In the genomic region with DNA sequence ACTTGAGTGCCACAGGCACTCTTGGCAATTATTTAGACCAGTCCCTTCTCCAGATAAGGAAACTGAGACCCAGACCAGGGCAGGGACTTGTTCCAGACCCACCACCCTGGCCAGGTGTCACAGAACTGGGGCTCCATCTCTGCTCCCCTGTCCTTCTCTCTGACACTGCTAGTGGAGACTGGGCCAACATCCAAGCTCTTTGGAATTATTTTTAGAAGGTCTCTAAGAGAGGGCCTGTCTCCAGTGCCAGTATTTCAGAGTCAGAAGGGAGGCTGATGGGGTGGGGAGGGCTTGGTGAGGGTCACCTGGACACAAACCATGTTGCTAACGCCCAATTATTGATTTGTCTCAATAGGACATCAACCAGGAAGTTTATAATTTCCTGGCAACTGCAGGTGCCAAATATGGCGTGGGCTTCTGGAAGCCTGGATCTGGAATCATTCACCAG, we compare ENCODE assay signal across 15 cellular contexts. TPM values are rescaled to one million over a fixed set of nuclear protein-coding genes. Genes with fewer than 3 reads are reported as not detected.
DNase-seq lines count a peak whose midpoint lies in the region; ATAC-seq and TF ChIP-seq lines count a peak whose summit lies in the region.
"Had no signal": no experiment of that assay in that cellular context is flagged by ENCODE, and none has a peak within 500 bp of the region (broad histone marks: within the 10 kb centered on the region; RNA-seq: fewer than 3 reads in every experiment).

No MANE protein-coding gene starts in this region.

- intact Hi-C loops in HCT116 (cut with micrococcal nuclease) (no loop called here), right cardiac atrium (cut with DNase I) (loop anchor here in 1 of 4 donors (10.0 kb wide), 1 partner anchor 47 kb away; the partner anchor contains the start of genes ACO2 and PHF5A)

- ATAC-seq in HCT116, result no peak
- ATAC-seq in right cardiac atrium, result peak; percentile 36 to 59
- no peak for ATAC-seq in HG03565 (IDR thresholded peaks at IDR 0.05; ENCODE audit: unreplicated experiment)

- POLR2A ChIA-PET in HCT116 (lab: Charles Lee), result interaction anchor here (0.9 to 1.1 kb wide), 2 partner anchors 63 to 65 kb away, joined by 3 to 4 read pairs; partner anchors contain the start of gene TOB2

- H3K4me1 Mint-ChIP-seq in brain, result peaks cover 42% of the 10 kb centered on the region
- H3K4me1 Mint-ChIP-seq: activated naive CD8-positive, alpha-beta T cell treated with anti-CD3 and anti-CD28 coated beads for 36 hours had no signal

- DNase-seq in HCT116 (ENCODE audit: low read depth, low spot score) (no peak), right cardiac atrium (peak in 1 of 3 donors; percentile 35), DMS 273 (lab: John Stamatoyannopoulos, UW; ENCODE audit: unreplicated experiment) (no peak), WERI-Rb-1 (no peak), DMS153 treated with DMSO at 0.1 percent for 48 hours (lab: John Stamatoyannopoulos, UW; ENCODE audit: unreplicated experiment) (no peak)
- DNase-seq: activated naive CD8-positive, alpha-beta T cell treated with anti-CD3 and anti-CD28 coated beads for 36 hours; activated T-cell treated with anti-CD3 and anti-CD28 coated beads, Interleukin-2, amount 50 U/mL, for 1 hour; DND-41; NCI-H82; Peyer's patch; stimulated activated CD4-positive, alpha-beta T cell treated with anti-CD3 and anti-CD28 coated beads, Interleukin-2, amount 100 ng/mL, for 48 hours had no signal

- H3K9me3 Mint-ChIP-seq in brain, result no peaks in the 10 kb centered on the region
- H3K9me3 Mint-ChIP-seq: activated naive CD8-positive, alpha-beta T cell treated with anti-CD3 and anti-CD28 coated beads for 36 hours had no signal

- no peaks in the 10 kb centered on the region for H3K9me2 ChIP-seq in HCT116 (ENCODE audit: insufficient read depth)

- no peaks in the 10 kb centered on the region for H3K27me3 ChIP-seq in HCT116 (ENCODE audit: insufficient read depth, low read length)
- no peaks in the 10 kb centered on the region for H3K27me3 ChIP-seq in right cardiac atrium (ENCODE audit: control insufficient read depth, insufficient read depth)
- H3K27me3 ChIP-seq in skeletal muscle tissue (ENCODE audit: control insufficient read depth in 3 of 3, insufficient read depth in 3 of 3, low read length in 3 of 3), result no peaks in the 10 kb centered on the region
- H3K27me3 ChIP-seq in WERI-Rb-1 (ENCODE audit: insufficient read depth, low read depth, severe bottlenecking), result no peaks in the 10 kb centered on the region
- H3K27me3 ChIP-seq: Peyer's patch, tibial nerve had no signal

- peak overlapping the region; percentile 70; the same call in 1 of the 2 replicates for H3K4me2 ChIP-seq in HCT116 (ENCODE audit: low read length)

- no peak for TF ChIP-seq POLR2A in HCT116 (IDR thresholded peaks at IDR 0.05; ENCODE audit: borderline replicate concordance, extremely low read depth, insufficient read depth, insufficient read length)

- CTCF ChIA-PET in HCT116 (lab: Charles Lee), result interaction anchor here (1.0 to 1.5 kb wide), 2 partner anchors 15 to 110 kb away, joined by 3 read pairs; no protein-coding TSS in a partner anchor

- H3K9me3 ChIP-seq in HCT116 (ENCODE audit: control insufficient read depth in 1 of 2, insufficient read depth in 1 of 2, low read depth in 1 of 2, low read length in 2 of 2), result no peaks in the 10 kb centered on the region
- H3K9me3 ChIP-seq in right cardiac atrium (ENCODE audit: control insufficient read depth, low read length), result no peaks in the 10 kb centered on the region
- H3K9me3 ChIP-seq in skeletal muscle tissue (ENCODE audit: control insufficient read depth in 3 of 3, low read length in 3 of 3), result no peaks in the 10 kb centered on the region
- H3K9me3 ChIP-seq in WERI-Rb-1 (ENCODE audit: severe bottlenecking), result no peaks in the 10 kb centered on the region
- H3K9me3 ChIP-seq: Peyer's patch, tibial nerve had no signal

- H2AFZ ChIP-seq in HCT116 (ENCODE audit: low read depth, low read length, poor library complexity, severe bottlenecking), result no peak overlapping the region

- H3K4me3 Mint-ChIP-seq in brain, result no peak overlapping the region
- H3K4me3 Mint-ChIP-seq: activated naive CD8-positive, alpha-beta T cell treated with anti-CD3 and anti-CD28 coated beads for 36 hours had no signal

- H3K79me2 ChIP-seq in HCT116 (ENCODE audit: insufficient read depth, low read length), result peaks cover 13% of the 10 kb centered on the region

- no peaks in the 10 kb centered on the region for H3K27me3 Mint-ChIP-seq in brain
- H3K27me3 Mint-ChIP-seq: activated naive CD8-positive, alpha-beta T cell treated with anti-CD3 and anti-CD28 coated beads for 36 hours had no signal

- TF ChIP-seq CTCF in HCT116 (IDR thresholded peaks at IDR 0.05 in 2 of 3, conservative IDR thresholded peaks at IDR 0.05 in 1 of 3; ENCODE audit: borderline replicate concordance in 1 of 3, insufficient read depth in 1 of 3, low read depth in 2 of 3, low read length in 2 of 3) (no peak), brain (conservative IDR thresholded peaks at IDR 0.05) (no peak), WERI-Rb-1 (IDR thresholded peaks at IDR 0.05; ENCODE audit: low read depth, low read length) (no peak)

- TF ChIP-seq RAD21 in HCT116 (IDR thresholded peaks at IDR 0.05; ENCODE audit: low read depth), result no peak

- H3K4me1 ChIP-seq in HCT116 (ENCODE audit: control insufficient read depth in 1 of 2, insufficient read depth in 2 of 2, low read length in 2 of 2) (peaks cover 22 to 30% of the 10 kb centered on the region in 2 experiments), right cardiac atrium (ENCODE audit: control insufficient read depth, insufficient read depth, low read length) (peaks cover 14% of the 10 kb centered on the region), skeletal muscle tissue (ENCODE audit: control insufficient read depth in 3 of 3, insufficient read depth in 3 of 3, low read length in 3 of 3) (peaks cover 61 to 83% (median 79%) of the 10 kb centered on the region in 3 donors)
- H3K4me1 ChIP-seq: Peyer's patch had no signal

- peak overlapping the region in 3 of 5 experiments; percentile 84 to 92 (median 92) for H3K27ac Mint-ChIP-seq in brain

- H4K20me1 ChIP-seq in HCT116 (ENCODE audit: insufficient read depth), result no peaks in the 10 kb centered on the region

- H3K9ac ChIP-seq in HCT116 (ENCODE audit: low read length), result no peak overlapping the region
- peak overlapping the region in 2 of 3 donors; percentile 40 to 72 for H3K9ac ChIP-seq in skeletal muscle tissue (ENCODE audit: low read depth in 1 of 3, low read length in 3 of 3)

- no TSS peak for BruUV-seq in HCT116 (replicated peaks; lab: Mats Ljungman, UMichigan)

- H3K4me3 ChIP-seq in HCT116 (replicated peaks in 1 of 2; ENCODE audit: low read depth in 1 of 2, low read length in 2 of 2) (no peak overlapping the region), right cardiac atrium (ENCODE audit: low read length) (no peak overlapping the region), skeletal muscle tissue (ENCODE audit: low read length in 3 of 3) (peak overlapping the region in 2 of 3 donors; percentile 22 to 26), WERI-Rb-1 (ENCODE audit: low read depth, low read length) (no peak overlapping the region)
- H3K4me3 ChIP-seq: Peyer's patch, tibial nerve had no signal

- H3K36me3 Mint-ChIP-seq in brain, result peaks cover 45% of the 10 kb centered on the region

- RAD21 ChIA-PET in HCT116 (lab: Charles Lee; ENCODE audit: low non-redundant PET in 1 of 2, low total read pairs in 2 of 2, uncharacterized antibody in 2 of 2, unreplicated experiment in 2 of 2), result interaction anchor here in 1 of 2 experiments (0.5 kb wide), 1 partner anchor 319 kb away, joined by 3 read pairs; no protein-coding TSS in a partner anchor

- H3K27ac ChIP-seq in HCT116 (ENCODE audit: low read depth, low read length) (peak overlapping the region; percentile 60), right cardiac atrium (ENCODE audit: low read length) (peak overlapping the region; percentile 71), skeletal muscle tissue (ENCODE audit: low read depth, low read length) (peak overlapping the region; percentile 76), WERI-Rb-1 (no peak overlapping the region)

- peaks cover 9 to 34% of the 10 kb centered on the region in 2 experiments for H3K36me3 ChIP-seq in HCT116 (ENCODE audit: control insufficient read depth in 1 of 2, insufficient read depth in 2 of 2, low read length in 2 of 2)
- peaks cover 54 to 64% (median 56%) of the 10 kb centered on the region in 3 donors for H3K36me3 ChIP-seq in skeletal muscle tissue (ENCODE audit: control insufficient read depth in 3 of 3, insufficient read depth in 3 of 3, low read length in 3 of 3)
- H3K36me3 ChIP-seq in WERI-Rb-1, result peaks cover 71% of the 10 kb centered on the region

- WGBS in right cardiac atrium, result 52% methylated on average over 2 of the region's 2 CpGs

TF ChIP-seq in HCT116, 20 proteins besides CTCF, POLR2A, EP300 and RAD21:
- TF ChIP-seq ELF1 (IDR thresholded peaks at IDR 0.05; ENCODE audit: borderline replicate concordance, low read depth), result no peak
- peak; percentile 81 for TF ChIP-seq SRF (IDR thresholded peaks at IDR 0.05; ENCODE audit: low read depth)

RNA-seq across cellular contexts. Expression of gene POLR3H, which starts 32.7 kb away (rescaled TPM):
- total RNA-seq in HCT116 (2021; ENCODE audit: unreplicated experiment), result 62.1 TPM
- polyA plus RNA-seq in HCT116 (2012), result 30.7 and 31.8 TPM in 2 replicates
- 39.3 TPM for polyA plus RNA-seq in brain (ENCODE audit: insufficient read depth, low read depth, low replicate concordance)
- 10 to 100 TPM; 21.0 to 26.7 (median 25.3) TPM for total RNA-seq in right cardiac atrium
- polyA plus RNA-seq in right cardiac atrium, result 24.6 TPM
- 12.0 TPM for total RNA-seq in skeletal muscle tissue

RNA-seq across cellular contexts. Expression of gene ACO2, which starts 42.6 kb away (rescaled TPM):
- total RNA-seq in HCT116 (2021; ENCODE audit: unreplicated experiment) (108 TPM), right cardiac atrium (100 to 1,000 TPM; 532 to 611 (median 544) TPM), skeletal muscle tissue (110 TPM)
- polyA plus RNA-seq in HCT116 (2012), result 118 and 123 TPM in 2 replicates
- polyA plus RNA-seq in brain (ENCODE audit: insufficient read depth, low read depth, low replicate concordance) (234 TPM), right cardiac atrium (471 TPM)

RNA-seq across cellular contexts. Expression of gene PHF5A, which starts 43.1 kb away (rescaled TPM):
- total RNA-seq in HCT116 (2021; ENCODE audit: unreplicated experiment) (86.0 TPM), right cardiac atrium (10 to 100 TPM; 22.4 to 26.0 (median 25.0) TPM), skeletal muscle tissue (43.8 TPM)
- polyA plus RNA-seq in HCT116 (2012), result 49.2 and 58.8 TPM in 2 replicates
- polyA plus RNA-seq in brain (ENCODE audit: insufficient read depth, low read depth, low replicate concordance) (42.8 TPM), right cardiac atrium (34.6 TPM)

RNA-seq across cellular contexts. Expression of gene CSDC2, which starts 49.3 kb away (rescaled TPM):
- 0.22 TPM for total RNA-seq in HCT116 (2021; ENCODE audit: unreplicated experiment)
- 0.15 and 0.17 TPM in 2 replicates for polyA plus RNA-seq in HCT116 (2012)
- 9.6 TPM for polyA plus RNA-seq in brain (ENCODE audit: insufficient read depth, low read depth, low replicate concordance)
- total RNA-seq in right cardiac atrium, result 100 to 1,000 TPM; 274 to 342 (median 287) TPM
- polyA plus RNA-seq in right cardiac atrium, result 309 TPM
- 0.52 TPM for total RNA-seq in skeletal muscle tissue
- total RNA-seq: activated naive CD8-positive, alpha-beta T cell treated with anti-CD3 and anti-CD28 coated beads for 36 hours had no signal

Comparison
In these comparisons a context has a peak if more than half of its experiments do, and no peak if none do; other contexts are left out.
1. ATAC-seq: peak in right cardiac atrium (2 of 2); none in HCT116 (single experiment) and HG03565 (single experiment).
2. H3K4me3 ChIP-seq: peak in skeletal muscle tissue (2 of 3); none in HCT116 (0 of 2), right cardiac atrium (single experiment) and WERI-Rb-1 (single experiment).